Comparison of ENCODE assay signal across 9 cellular contexts in genomic region chr16:8260140-8260539, GRCh38.
"Had no signal": no experiment of that assay in that cellular context is flagged by ENCODE, and none has a peak within 500 bp of the region (broad histone marks: within the 10 kb centered on the region; RNA-seq: fewer than 3 reads in every experiment).

No MANE protein-coding gene starts in this region.

- DNase-seq: H7, HFFc6, IMR-90, KG1 had no signal

- H2AFZ ChIP-seq: GM23338 had no signal

- H3K9me3 ChIP-seq: HAP-1 had no signal

- H3K4me1 ChIP-seq: HAP-1 had no signal

- FAIRE-seq: HTR-8/SVneo, K562 had no signal

- H3K4me2 ChIP-seq: GM23338 had no signal

- H3K36me3 ChIP-seq: HAP-1 had no signal

- ATAC-seq: GM23338, HCT116, K562 had no signal

- H3K4me3 ChIP-seq: GM23338, HAP-1, K562 had no signal
